In the genomic region with DNA sequence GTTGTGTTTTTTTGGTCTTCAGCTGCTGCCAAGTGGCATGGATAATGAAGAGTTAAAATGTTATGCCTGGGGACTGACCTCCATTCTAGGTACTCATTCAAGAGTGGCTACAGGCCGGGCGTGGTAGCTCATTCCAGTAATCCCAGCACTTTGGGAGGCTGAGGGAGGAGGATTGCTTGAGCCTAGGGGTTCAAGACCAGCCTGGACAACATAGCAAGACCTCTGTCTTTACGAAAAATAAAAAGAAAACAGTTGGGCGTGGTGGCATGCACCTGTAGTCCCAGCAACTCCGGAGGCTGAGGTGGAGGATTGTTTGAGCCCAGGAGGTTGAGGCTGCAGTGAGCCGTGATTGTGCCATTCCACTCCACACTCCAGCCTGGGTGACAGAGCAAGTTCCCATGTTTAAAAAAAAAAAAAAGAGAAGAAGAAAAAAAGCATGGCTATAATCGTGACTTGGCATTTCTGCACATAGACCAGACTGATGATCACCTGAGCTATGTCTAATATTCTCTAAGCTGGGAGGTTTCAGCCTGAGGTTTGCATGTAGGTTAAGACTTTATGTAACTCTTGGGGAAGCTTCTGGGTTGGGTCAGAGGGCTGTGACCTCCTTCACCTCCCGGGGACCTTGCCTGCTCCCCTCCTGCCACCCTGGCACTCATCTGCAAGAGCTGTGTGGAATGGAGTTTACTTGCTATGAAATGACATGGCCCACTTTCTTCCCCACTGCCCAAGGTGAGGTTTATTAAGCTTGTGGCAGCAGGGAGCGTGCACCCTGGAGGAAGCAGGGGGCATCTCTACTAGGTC, we compare ENCODE assay signal across 23 cellular contexts. TPM values are rescaled to one million over a fixed set of nuclear protein-coding genes. Genes with fewer than 3 reads are reported as not detected.
DNase-seq lines count a peak whose midpoint lies in the region; ATAC-seq and TF ChIP-seq lines count a peak whose summit lies in the region.
"Had no signal": no experiment of that assay in that cellular context is flagged by ENCODE, and none has a peak within 500 bp of the region (broad histone marks: within the 10 kb centered on the region; RNA-seq: fewer than 3 reads in every experiment).

No MANE protein-coding gene starts in this region.

- H3K36me3 ChIP-seq in BJ (ENCODE audit: control insufficient read depth, insufficient read depth, low read length) (peaks cover 34% of the 10 kb centered on the region), Panc1 (ENCODE audit: control insufficient read depth, insufficient read depth, low read length) (peaks cover under 1% of the 10 kb centered on the region; the same call in 1 of the 2 replicates), sigmoid colon (peaks cover 0 to 37% (median 22%) of the 10 kb centered on the region in 4 donors), tibial nerve (peaks cover 2 to 64% (median 7%) of the 10 kb centered on the region in 3 donors)

- no peaks in the 10 kb centered on the region for H3K27me3 ChIP-seq in BJ (ENCODE audit: control insufficient read depth, insufficient read depth, low read length)
- H3K27me3 ChIP-seq in Panc1 (ENCODE audit: control insufficient read depth, insufficient read depth, low read length) = no peaks in the 10 kb centered on the region
- H3K27me3 ChIP-seq in sigmoid colon = no peaks in the 10 kb centered on the region
- no peaks in the 10 kb centered on the region for H3K27me3 ChIP-seq in tibial nerve

- H3K9me3 ChIP-seq in Panc1 (ENCODE audit: control insufficient read depth, insufficient read depth, low read depth, low read length) (peaks cover 11% of the 10 kb centered on the region; the same call in 1 of the 2 replicates), sigmoid colon (peaks cover 0 to 5% (median 0%) of the 10 kb centered on the region in 4 donors), tibial nerve (peaks cover 0 to 31% (median 4%) of the 10 kb centered on the region in 4 donors)
- H3K9me3 ChIP-seq: prostate gland had no signal

- ATAC-seq in Panc1 = peak; percentile 18; the same call in 1 of the 2 replicates
- peak; percentile 22 for ATAC-seq in left lobe of liver
- no peak for ATAC-seq in GM18505 (IDR thresholded peaks at IDR 0.05; ENCODE audit: unreplicated experiment)
- no peak for ATAC-seq in GM21717 (IDR thresholded peaks at IDR 0.05; ENCODE audit: unreplicated experiment)

- peak overlapping the region; percentile 84 for H3K27ac ChIP-seq in Panc1 (ENCODE audit: low read length)
- peak overlapping the region in 3 of 4 donors; percentile 7 to 70 (median 34) for H3K27ac ChIP-seq in sigmoid colon
- H3K27ac ChIP-seq in tibial nerve = peak overlapping the region in 2 of 4 donors; percentile 64 to 75

- DNase-seq in BJ (ENCODE audit: low read depth) (no peak), Panc1 (ENCODE audit: low read depth, low spot score) (no peak), left lobe of liver (ENCODE audit: low spot score) (no peak), sigmoid colon (no peak), tibial nerve (ENCODE audit: low spot score in 2 of 2) (no peak)
- DNase-seq in activated CD4-positive, alpha-beta T cell treated with anti-CD3 and anti-CD28 coated beads, Interleukin-2, amount 50 U/mL, for 4 hours = no peak
- DNase-seq: activated CD4-positive, alpha-beta T cell treated with anti-CD3 and anti-CD28 coated beads for 4 hours; activated CD8-positive, alpha-beta memory T cell treated with anti-CD3 and anti-CD28 coated beads, Interleukin-2, amount 50 U/mL, for 4 hours; activated gamma-delta T cell treated with Interleukin-2 at 50 U/mL for 16 hours; aorta; CD8-positive, alpha-beta T cell; cerebellar nuclear complex; DMS79; effector CD4-positive, alpha-beta T cell; KBM-7; NCI-H748 treated with DMSO at 0.1 percent for 48 hours; OCI-M1; SHP77; stimulated activated CD4-positive, alpha-beta T cell treated with anti-CD3 and anti-CD28 coated beads, Interleukin-4, amount 100 ng/mL, for 4 hours; T-cell had no signal

- in situ Hi-C loops in Panc1 (cut with HindIII; ENCODE audit: low pct_unique_long_range_greater_than_20kb, low sequenced_read_pairs) = no loop called here

- no TSS peak for BruUV-seq in Panc1 (replicated peaks; lab: Mats Ljungman, UMichigan)

- H3K4me3 ChIP-seq in BJ (ENCODE audit: low read depth, low read length) (no peak overlapping the region), Panc1 (ENCODE audit: low read depth in 2 of 2, low read length in 2 of 2) (no peak overlapping the region), sigmoid colon (no peak overlapping the region), tibial nerve (no peak overlapping the region)
- H3K4me3 ChIP-seq: prostate gland had no signal

- TF ChIP-seq EP300 in sigmoid colon (IDR thresholded peaks at IDR 0.05) = no peak
- TF ChIP-seq EP300 in tibial nerve (IDR thresholded peaks at IDR 0.05) = no peak

- POLR2A ChIA-PET in BJ (lab: Charles Lee) (interaction anchor here (1.1 kb wide), 1 partner anchor 11 kb away, joined by 3 read pairs; no protein-coding TSS in a partner anchor), Panc1 (lab: Charles Lee) (no interaction called here)

- intact Hi-C loops in Panc1 (cut with micrococcal nuclease; ENCODE audit: unreplicated experiment) = no loop called here
- intact Hi-C loops in sigmoid colon (cut with DNase I) = no loop called here

- H3K4me1 ChIP-seq in Panc1 (ENCODE audit: control insufficient read depth, insufficient read depth, low read length) = peaks cover 16% of the 10 kb centered on the region
- peaks cover 0 to 22% (median 11%) of the 10 kb centered on the region in 4 donors for H3K4me1 ChIP-seq in sigmoid colon
- peaks cover 0 to 27% (median 7%) of the 10 kb centered on the region in 4 donors for H3K4me1 ChIP-seq in tibial nerve
- H3K4me1 ChIP-seq: prostate gland had no signal

- 78 to 85% methylated on average over 9 of the region's 9 CpGs for WGBS in sigmoid colon, 2 donors
- 70 to 72% methylated on average over 9 of the region's 9 CpGs for WGBS in tibial nerve, 2 donors

- TF ChIP-seq POLR2A in sigmoid colon (IDR thresholded peaks at IDR 0.05) (no peak), GM18505 (IDR thresholded peaks at IDR 0.05; ENCODE audit: borderline replicate concordance, extremely low read depth, insufficient read depth, insufficient read length) (no peak), tibial nerve (IDR thresholded peaks at IDR 0.05) (no peak)

- TF ChIP-seq CTCF in BJ (IDR thresholded peaks at IDR 0.05; ENCODE audit: insufficient read depth, low read depth, low read length) = 0 out of 2 replicates have a peak, but pooled peaks have one; percentile 5
- no peak for TF ChIP-seq CTCF in Panc1 (IDR thresholded peaks at IDR 0.05)
- TF ChIP-seq CTCF in sigmoid colon (IDR thresholded peaks at IDR 0.05) = no peak
- no peak for TF ChIP-seq CTCF in tibial nerve (IDR thresholded peaks at IDR 0.05)

- CTCF ChIA-PET in BJ (lab: Yijun Ruan, JAX) (no interaction called here), Panc1 (lab: Charles Lee) (no interaction called here)

RNA-seq across cellular contexts. Expression of a gene that starts 51.3 kb away (rescaled TPM):
- polyA plus RNA-seq in BJ (2011; rRNA removed) (188 and 224 TPM in 2 replicates), sigmoid colon (10 to 100 TPM; 34.8 to 47.9 (median 36.5) TPM)
- 379 and 720 TPM in 2 replicates for polyA minus RNA-seq in BJ (2011; rRNA and poly(A)+ RNA removed)
- total RNA-seq in Panc1 (2021; ENCODE audit: unreplicated experiment) (113 TPM), left lobe of liver (175 TPM), sigmoid colon (100 to 1,000 TPM in 1 of 4 donors, 10 to 100 TPM in 3; 47.1 to 102 (median 73.1) TPM), tibial nerve (100 to 1,000 TPM; 180 to 449 (median 358) TPM)
- 143 TPM for polyA plus RNA-seq in Panc1 (2012; ENCODE audit: insufficient read length)

Comparison
In these comparisons a context has a peak if more than half of its experiments do, and no peak if none do; other contexts are left out.
1. ATAC-seq: peak in Panc1 (single experiment) and left lobe of liver (single experiment); none in GM18505 (single experiment) and GM21717 (single experiment).